ENCODE assay signal across 1 cellular context in genomic region chr2:159286709-159287441, GRCh38.
TF ChIP-seq lines count a peak whose summit lies in the region.

No MANE protein-coding gene starts in this region.

TF ChIP-seq in HepG2, 621 proteins besides CTCF, POLR2A, EP300 and RAD21 (continued from another document and continues in another):
- no peak for TF ChIP-seq ZBTB39 (CRISPR knock-in tag; IDR thresholded peaks at IDR 0.05)
- no peak for TF ChIP-seq ZNF276 (CRISPR knock-in tag; IDR thresholded peaks at IDR 0.05; ENCODE audit: low read depth)
- TF ChIP-seq IKZF1 (IDR thresholded peaks at IDR 0.05), result no peak
- no peak for TF ChIP-seq SPEN (CRISPR knock-in tag; IDR thresholded peaks at IDR 0.05; ENCODE audit: low read depth)
- TF ChIP-seq HNRNPL (IDR thresholded peaks at IDR 0.05; ENCODE audit: low read depth, low read length), result peak; percentile 63; the same call in 1 of the 2 replicates
- no peak for TF ChIP-seq ZNF766 (CRISPR knock-in tag; IDR thresholded peaks at IDR 0.05; ENCODE audit: borderline replicate concordance)
- no peak; the same call in 1 of the 2 replicates for TF ChIP-seq ZNF274 (CRISPR knock-in tag; IDR thresholded peaks at IDR 0.05)
- no peak for TF ChIP-seq CAMTA2 (CRISPR knock-in tag; IDR thresholded peaks at IDR 0.05; ENCODE audit: borderline replicate concordance)
- TF ChIP-seq ZFP91 (CRISPR knock-in tag; IDR thresholded peaks at IDR 0.05; ENCODE audit: borderline replicate concordance), result peak; percentile 80; the same call in 1 of the 2 replicates
- no peak for TF ChIP-seq RERE (CRISPR knock-in tag; IDR thresholded peaks at IDR 0.05; ENCODE audit: low read depth)
- TF ChIP-seq KDM2A (CRISPR knock-in tag; IDR thresholded peaks at IDR 0.05; ENCODE audit: borderline replicate concordance, low read depth), result no peak; the same call in 1 of the 2 replicates
- TF ChIP-seq RXRA (CRISPR knock-in tag; IDR thresholded peaks at IDR 0.05), result no peak; the same call in none of the 2 replicates
- TF ChIP-seq ARID2 (CRISPR knock-in tag; IDR thresholded peaks at IDR 0.05; ENCODE audit: borderline replicate concordance), result peak; percentile 58; the same call in 1 of the 2 replicates
- no peak for TF ChIP-seq DMTF1 (CRISPR knock-in tag; IDR thresholded peaks at IDR 0.05)
- peak; percentile 41; the same call in 1 of the 2 replicates for TF ChIP-seq MXD4 (CRISPR knock-in tag; IDR thresholded peaks at IDR 0.05)
- TF ChIP-seq HNRNPH1 (optimal IDR thresholded peaks at IDR 0.05; ENCODE audit: low read depth, low read length), result no peak
- no peak for TF ChIP-seq MBD4 (IDR thresholded peaks at IDR 0.05; ENCODE audit: borderline replicate concordance, low read length)
- TF ChIP-seq ZSCAN9 (CRISPR knock-in tag; IDR thresholded peaks at IDR 0.05; ENCODE audit: borderline replicate concordance), result peak; percentile 23; the same call in 1 of the 2 replicates
- TF ChIP-seq ZNF30 (CRISPR knock-in tag; IDR thresholded peaks at IDR 0.05), result no peak
- TF ChIP-seq E2F1 (CRISPR knock-in tag; IDR thresholded peaks at IDR 0.05), result peak; percentile 25; the same call in 1 of the 2 replicates
- peak; percentile 5 for TF ChIP-seq YY1 (IDR thresholded peaks at IDR 0.05; ENCODE audit: insufficient read depth, insufficient replicate concordance, low read depth, low read length)
- TF ChIP-seq ZNF878 (CRISPR knock-in tag; IDR thresholded peaks at IDR 0.05), result no peak
- TF ChIP-seq ZNF34 (CRISPR knock-in tag; IDR thresholded peaks at IDR 0.05; ENCODE audit: borderline replicate concordance), result no peak
- TF ChIP-seq PITX1 (CRISPR knock-in tag; IDR thresholded peaks at IDR 0.05), result peak; percentile 32; the same call in 1 of the 2 replicates
- TF ChIP-seq MXD3 (CRISPR knock-in tag; IDR thresholded peaks at IDR 0.05), result peak; percentile 64
- no peak for TF ChIP-seq BHLHE40 (IDR thresholded peaks at IDR 0.05; ENCODE audit: low read length)
- no peak for TF ChIP-seq ATF5 (CRISPR knock-in tag; IDR thresholded peaks at IDR 0.05; ENCODE audit: low read depth)
- TF ChIP-seq ZSCAN22 (CRISPR knock-in tag; IDR thresholded peaks at IDR 0.05), result 0 out of 2 replicates have a peak, but pooled peaks have one; percentile 1
- no peak for TF ChIP-seq ZFP90 (CRISPR knock-in tag; IDR thresholded peaks at IDR 0.05; ENCODE audit: borderline replicate concordance)
- TF ChIP-seq ZNF713 (CRISPR knock-in tag; IDR thresholded peaks at IDR 0.05), result no peak
- TF ChIP-seq JUN (CRISPR knock-in tag; IDR thresholded peaks at IDR 0.05), result no peak
- TF ChIP-seq NCOA5 (CRISPR knock-in tag; IDR thresholded peaks at IDR 0.05), result no peak
- TF ChIP-seq MLXIP (CRISPR knock-in tag; IDR thresholded peaks at IDR 0.05; ENCODE audit: borderline replicate concordance), result no peak
- TF ChIP-seq ZNF850 (CRISPR knock-in tag; conservative IDR thresholded peaks at IDR 0.05), result no peak
- no peak for TF ChIP-seq REXO4 (CRISPR knock-in tag; IDR thresholded peaks at IDR 0.05; ENCODE audit: borderline replicate concordance)
- no peak for TF ChIP-seq RBAK (CRISPR knock-in tag; IDR thresholded peaks at IDR 0.05)
- no peak for TF ChIP-seq ATAD3A (CRISPR knock-in tag; IDR thresholded peaks at IDR 0.05)
- TF ChIP-seq NCOR1 (IDR thresholded peaks at IDR 0.05; ENCODE audit: borderline replicate concordance, low read length), result no peak; the same call in 1 of the 2 replicates
- TF ChIP-seq MED8 (CRISPR knock-in tag; IDR thresholded peaks at IDR 0.05; ENCODE audit: insufficient replicate concordance), result peak; percentile 32
- 0 out of 2 replicates have a peak, but pooled peaks have one; percentile 39 for TF ChIP-seq ZNF275 (CRISPR knock-in tag; IDR thresholded peaks at IDR 0.05; ENCODE audit: borderline replicate concordance)
- no peak for TF ChIP-seq ZNF619 (CRISPR knock-in tag; IDR thresholded peaks at IDR 0.05)
- TF ChIP-seq SOX6 (IDR thresholded peaks at IDR 0.05), result no peak
- no peak; the same call in 1 of the 2 replicates for TF ChIP-seq SOX6 (CRISPR knock-in tag; IDR thresholded peaks at IDR 0.05)
- no peak for TF ChIP-seq HHEX (CRISPR knock-in tag; IDR thresholded peaks at IDR 0.05)
